6 cellular contexts compared by ENCODE assay signal in the genomic region with DNA sequence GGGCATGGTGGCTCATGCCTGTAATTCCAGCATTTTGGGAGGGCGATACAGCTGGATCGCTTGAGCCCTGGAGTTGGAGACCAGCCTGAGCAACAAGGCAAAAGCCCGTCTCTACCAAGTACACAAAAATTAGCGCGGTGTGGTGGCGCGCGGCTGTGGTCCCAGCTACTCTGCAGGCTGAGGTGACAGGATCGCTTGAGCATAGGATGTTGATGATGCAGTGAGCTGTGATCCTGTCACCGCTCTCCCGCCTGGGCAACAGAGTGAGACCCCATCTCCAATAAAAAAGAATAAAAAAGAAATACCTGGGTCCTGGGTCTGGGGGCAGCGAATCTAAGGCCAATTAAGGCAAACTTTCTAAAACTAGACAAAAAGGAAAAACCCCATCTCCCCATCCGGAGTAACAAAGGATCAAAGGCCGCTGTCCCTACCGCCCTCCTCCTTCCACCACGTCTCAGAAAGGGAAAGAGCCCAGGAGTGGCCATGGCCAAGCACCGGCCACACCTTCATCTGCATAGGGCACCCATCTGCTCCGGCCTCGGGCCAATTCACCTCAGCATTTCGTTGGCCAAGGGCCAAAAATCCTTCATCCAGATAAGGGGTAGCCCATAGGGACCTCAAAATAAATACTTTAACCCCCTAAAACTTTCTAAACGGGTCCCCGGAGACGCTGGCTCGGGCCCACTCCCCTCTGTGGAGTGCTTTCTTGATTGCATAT. TPM values are rescaled to one million over a fixed set of nuclear protein-coding genes. Genes with fewer than 3 reads are reported as not detected.
DNase-seq lines count a peak whose midpoint lies in the region; ATAC-seq and TF ChIP-seq lines count a peak whose summit lies in the region.

No MANE protein-coding gene starts in this region.

- H3K27me3 Mint-ChIP-seq in activated naive CD8-positive, alpha-beta T cell treated with anti-CD3 and anti-CD28 coated beads, Interleukin-2, amount 50 U/mL, for 24 hours = no peaks in the 10 kb centered on the region

- peaks cover 11% of the 10 kb centered on the region for H3K9me3 Mint-ChIP-seq in activated naive CD8-positive, alpha-beta T cell treated with anti-CD3 and anti-CD28 coated beads, Interleukin-2, amount 50 U/mL, for 24 hours

- H3K4me1 ChIP-seq in BE2C = no peaks in the 10 kb centered on the region

- H3K4me3 ChIP-seq in BE2C (ENCODE audit: low read depth, low read length) = peak overlapping the region; percentile 93

- peak; percentile 30 for DNase-seq in BE2C
- no peak for DNase-seq in activated naive CD8-positive, alpha-beta T cell treated with anti-CD3 and anti-CD28 coated beads, Interleukin-2, amount 50 U/mL, for 24 hours
- peak; percentile 9 for DNase-seq in medulla oblongata (ENCODE audit: extremely low spot score)
- no peak for DNase-seq in hippocampal formation (lab: John Stamatoyannopoulos, UW)
- no peak for DNase-seq in NCI-H1092 (lab: John Stamatoyannopoulos, UW)

- peaks cover 48% of the 10 kb centered on the region for H3K36me3 Mint-ChIP-seq in activated naive CD8-positive, alpha-beta T cell treated with anti-CD3 and anti-CD28 coated beads, Interleukin-2, amount 50 U/mL, for 24 hours (ENCODE audit: low read depth)

- H3K27ac Mint-ChIP-seq in activated naive CD8-positive, alpha-beta T cell treated with anti-CD3 and anti-CD28 coated beads, Interleukin-2, amount 50 U/mL, for 24 hours = peak overlapping the region; percentile 83

- H3K4me1 Mint-ChIP-seq in activated naive CD8-positive, alpha-beta T cell treated with anti-CD3 and anti-CD28 coated beads, Interleukin-2, amount 50 U/mL, for 24 hours = peaks cover 22% of the 10 kb centered on the region

- peak overlapping the region; percentile 85 for H3K4me3 Mint-ChIP-seq in activated naive CD8-positive, alpha-beta T cell treated with anti-CD3 and anti-CD28 coated beads, Interleukin-2, amount 50 U/mL, for 24 hours

- H3K9me3 ChIP-seq in BE2C = no peaks in the 10 kb centered on the region

- no peaks in the 10 kb centered on the region for H3K27me3 ChIP-seq in BE2C

- no peak for TF ChIP-seq CTCF in BE2C (IDR thresholded peaks at IDR 0.05; ENCODE audit: low read depth, low read length)

- peaks cover 16% of the 10 kb centered on the region for H3K36me3 ChIP-seq in BE2C

- ATAC-seq in HG03066 (IDR thresholded peaks at IDR 0.05; ENCODE audit: low read depth, unreplicated experiment) = peak; percentile 16
- no peak for ATAC-seq in activated naive CD8-positive, alpha-beta T cell treated with anti-CD3 and anti-CD28 coated beads, Interleukin-2, amount 50 U/mL, for 24 hours

RNA-seq across cellular contexts. Expression of a gene that starts 0.8 kb away (rescaled TPM):
- 9.9 TPM for polyA plus RNA-seq in BE2C (2012; ENCODE audit: insufficient read depth, insufficient read length, low read depth)

RNA-seq across cellular contexts. Expression of a gene that starts 26.6 kb away (rescaled TPM):
- polyA plus RNA-seq in BE2C (2012; ENCODE audit: insufficient read depth, insufficient read length, low read depth) = 0.46 TPM

RNA-seq across cellular contexts. Expression of a gene that starts 39.2 kb away (rescaled TPM):
- polyA plus RNA-seq in BE2C (2012; ENCODE audit: insufficient read depth, insufficient read length, low read depth) = 7.6 TPM

Comparison
In these comparisons a context has a peak if more than half of its experiments do, and no peak if none do; other contexts are left out.
1. DNase-seq: peak in BE2C (single experiment) and medulla oblongata (single experiment); none in activated naive CD8-positive, alpha-beta T cell treated with anti-CD3 and anti-CD28 coated beads, Interleukin-2, amount 50 U/mL, for 24 hours (single experiment), hippocampal formation (0 of 2) and NCI-H1092 (single experiment).